24 cellular contexts compared by ENCODE assay signal in the genomic region with DNA sequence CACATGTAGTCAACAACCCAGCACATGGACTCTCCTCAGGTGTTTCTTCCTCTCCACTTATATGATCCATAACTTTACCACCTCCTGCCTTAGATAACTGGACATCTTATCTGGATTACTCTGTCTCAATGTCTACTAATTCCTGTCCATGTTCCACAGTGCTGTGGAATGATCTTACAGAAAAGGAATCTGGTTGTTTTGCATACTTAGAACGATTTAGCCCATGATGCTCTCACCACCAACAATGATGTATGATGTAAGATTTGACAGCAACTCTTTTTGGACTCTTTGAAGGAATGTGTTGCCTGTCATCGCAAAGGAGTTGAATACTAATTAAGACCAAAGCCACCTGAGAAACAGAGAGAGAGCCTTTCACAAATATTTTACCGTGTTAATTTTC. TPM values are rescaled to one million over a fixed set of nuclear protein-coding genes. Genes with fewer than 3 reads are reported as not detected.
"Had no signal": no experiment of that assay in that cellular context is flagged by ENCODE, and none has a peak within 500 bp of the region (broad histone marks: within the 10 kb centered on the region; RNA-seq: fewer than 3 reads in every experiment).

No MANE protein-coding gene starts in this region.

- H3K9me3 ChIP-seq: breast epithelium, esophagus squamous epithelium, lower lobe of right lung, SK-N-SH, suprapubic skin had no signal

- H3K4me1 Mint-ChIP-seq: mesothelial cell of epicardium, nephron had no signal

- H3K4me3 ChIP-seq: breast epithelium, esophagus squamous epithelium, hepatocyte, lower lobe of right lung, suprapubic skin had no signal

- H3K9me3 Mint-ChIP-seq: activated T-cell treated with anti-CD3 and anti-CD28 coated beads, Interleukin-2, amount 50 U/mL, for 4 hours; dendritic cell treated with granulocyte-macrophage colony-stimulating factor and Interleukin-4, amounts not matched to agents 40 ng/mL and 50 ng/mL, for 4 days; mesothelial cell of epicardium; nephron; stimulated activated naive CD8-positive, alpha-beta T cell treated with anti-CD3 and anti-CD28 coated beads, Interleukin-15, Interleukin-2, amounts not matched to agents 100 ng/mL and 50 ng/mL, for 24 hours; type B pancreatic cell had no signal

- H3K27ac Mint-ChIP-seq: activated naive CD4-positive, alpha-beta T cell treated with anti-CD3 and anti-CD28 coated beads for 36 hours; dendritic cell treated with granulocyte-macrophage colony-stimulating factor and Interleukin-4, amounts not matched to agents 40 ng/mL and 50 ng/mL, for 4 days; mesothelial cell of epicardium; nephron; stimulated activated naive CD8-positive, alpha-beta T cell treated with anti-CD3 and anti-CD28 coated beads, Interleukin-15, Interleukin-2, amounts not matched to agents 100 ng/mL and 50 ng/mL, for 24 hours; type B pancreatic cell had no signal

- ATAC-seq: activated T-cell treated with anti-CD3 and anti-CD28 coated beads, Interleukin-2, amount 50 U/mL, for 4 hours; lower lobe of right lung had no signal

- H3K9ac ChIP-seq: SK-N-SH had no signal

- H3K27me3 Mint-ChIP-seq: dendritic cell treated with granulocyte-macrophage colony-stimulating factor and Interleukin-4, amounts not matched to agents 40 ng/mL and 50 ng/mL, for 4 days; stimulated activated naive CD8-positive, alpha-beta T cell treated with anti-CD3 and anti-CD28 coated beads, Interleukin-15, Interleukin-2, amounts not matched to agents 100 ng/mL and 50 ng/mL, for 24 hours; type B pancreatic cell had no signal

- H3K4me3 Mint-ChIP-seq: activated naive CD4-positive, alpha-beta T cell treated with anti-CD3 and anti-CD28 coated beads for 36 hours; activated T-cell treated with anti-CD3 and anti-CD28 coated beads, Interleukin-2, amount 50 U/mL, for 4 hours; dendritic cell treated with granulocyte-macrophage colony-stimulating factor and Interleukin-4, amounts not matched to agents 40 ng/mL and 50 ng/mL, for 4 days; mesothelial cell of epicardium; nephron; stimulated activated naive CD8-positive, alpha-beta T cell treated with anti-CD3 and anti-CD28 coated beads, Interleukin-15, Interleukin-2, amounts not matched to agents 100 ng/mL and 50 ng/mL, for 24 hours; type B pancreatic cell had no signal

- H3K4me2 ChIP-seq: hepatocyte, SK-N-SH had no signal

- H3K4me1 ChIP-seq: breast epithelium, esophagus squamous epithelium, lower lobe of right lung, suprapubic skin had no signal

- H3K27me3 ChIP-seq: breast epithelium, esophagus squamous epithelium, hepatocyte, suprapubic skin had no signal

- H3K36me3 ChIP-seq: breast epithelium, esophagus squamous epithelium, lower lobe of right lung, suprapubic skin had no signal

- H3K79me2 ChIP-seq: hepatocyte had no signal

- H3K27ac ChIP-seq: breast epithelium, esophagus squamous epithelium, hepatocyte, lower lobe of right lung, suprapubic skin had no signal

- DNase-seq: activated CD4-positive, alpha-beta T cell treated with anti-CD3 and anti-CD28 coated beads, Interleukin-2, amount 50 U/mL, for 1 hour; activated CD4-positive, CD25-positive, alpha-beta regulatory T cell treated with anti-CD3 and anti-CD28 coated beads, Interleukin-2, amount 50 U/mL, for 72 hours; activated CD8-positive, alpha-beta memory T cell treated with anti-CD3 and anti-CD28 coated beads, Interleukin-2, amount 50 U/mL, for 4 hours; activated naive CD4-positive, alpha-beta T cell treated with anti-CD3 and anti-CD28 coated beads for 36 hours; activated T-cell treated with anti-CD3 and anti-CD28 coated beads, Interleukin-2, amount 50 U/mL, for 4 hours; cerebellar nuclear complex; effector memory CD4-positive, alpha-beta T cell; esophagus squamous epithelium; foreskin fibroblast; lower lobe of right lung; nucleus accumbens; posterior cingulate gyrus; retina; SK-N-SH had no signal

RNA-seq across cellular contexts. Expression of gene SYT4, which starts 37.6 kb away (rescaled TPM):
- total RNA-seq: activated naive CD4-positive, alpha-beta T cell treated with anti-CD3 and anti-CD28 coated beads for 36 hours; activated T-cell treated with anti-CD3 and anti-CD28 coated beads, Interleukin-2, amount 50 U/mL, for 4 hours; endothelial cell of umbilical vein; esophagus squamous epithelium; lower lobe of right lung; skeletal muscle tissue; suprapubic skin had no signal
- polyA plus RNA-seq: endothelial cell of umbilical vein had no signal
